Comparison of ENCODE assay signal across 16 cellular contexts in the genomic region with DNA sequence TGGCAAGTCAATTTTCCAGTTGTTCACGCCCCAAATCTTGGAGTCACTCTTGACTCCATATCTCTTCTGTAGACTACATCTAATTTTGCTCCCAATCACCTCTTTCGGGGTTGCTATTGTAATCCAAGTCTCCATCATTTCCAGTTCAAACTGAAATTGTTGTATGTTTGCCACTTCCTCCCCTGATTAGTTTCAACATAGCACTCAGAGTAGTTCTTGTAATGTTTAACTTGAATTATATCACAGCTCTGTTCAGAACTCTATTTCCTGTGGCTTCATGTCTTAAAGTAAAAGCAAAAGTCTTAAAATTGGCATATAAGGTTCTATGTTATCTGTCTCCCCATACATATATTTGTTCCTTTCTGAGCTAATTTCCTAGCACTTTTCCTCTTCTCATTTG.
A peak's percentile ranks its signal among the peaks of the same experiment; 100 is the strongest.
DNase-seq lines count a peak whose midpoint lies in the region; ATAC-seq and TF ChIP-seq lines count a peak whose summit lies in the region.
"Had no signal": no experiment of that assay in that cellular context is flagged by ENCODE, and none has a peak within 500 bp of the region (broad histone marks: within the 10 kb centered on the region; RNA-seq: fewer than 3 reads in every experiment).

No MANE protein-coding gene starts in this region.

- peak; percentile 74 for ATAC-seq in GM18505 (IDR thresholded peaks at IDR 0.05; ENCODE audit: unreplicated experiment)
- peak; percentile 82 for ATAC-seq in GM19397 (IDR thresholded peaks at IDR 0.05; ENCODE audit: unreplicated experiment)
- ATAC-seq in HG02798 (IDR thresholded peaks at IDR 0.05; ENCODE audit: poor library complexity, unreplicated experiment) = peak; percentile 62
- ATAC-seq in HG03521 (IDR thresholded peaks at IDR 0.05; ENCODE audit: unreplicated experiment) = peak; percentile 64
- ATAC-seq in naive thymus-derived CD8-positive, alpha-beta T cell = no peak
- ATAC-seq: activated CD8-positive, alpha-beta T cell treated with anti-CD3 and anti-CD28 coated beads for 36 hours had no signal

- H3K27ac Mint-ChIP-seq in naive thymus-derived CD8-positive, alpha-beta T cell = no peak overlapping the region
- H3K27ac Mint-ChIP-seq: activated CD8-positive, alpha-beta T cell treated with anti-CD3 and anti-CD28 coated beads for 36 hours had no signal

- peaks cover 0 to 3% (median 0%) of the 10 kb centered on the region in 5 donors for H3K27me3 Mint-ChIP-seq in naive thymus-derived CD8-positive, alpha-beta T cell
- H3K27me3 Mint-ChIP-seq: activated CD8-positive, alpha-beta T cell treated with anti-CD3 and anti-CD28 coated beads for 36 hours had no signal

- no peak overlapping the region for H3K4me3 Mint-ChIP-seq in naive thymus-derived CD8-positive, alpha-beta T cell
- H3K4me3 Mint-ChIP-seq: activated CD8-positive, alpha-beta T cell treated with anti-CD3 and anti-CD28 coated beads for 36 hours; neural crest cell had no signal

- TF ChIP-seq POLR2A in GM18505 (IDR thresholded peaks at IDR 0.05; ENCODE audit: borderline replicate concordance, extremely low read depth, insufficient read depth, insufficient read length) = no peak

- no peaks in the 10 kb centered on the region for H3K36me3 Mint-ChIP-seq in naive thymus-derived CD8-positive, alpha-beta T cell

- no peak for DNase-seq in amygdala (lab: John Stamatoyannopoulos, UW)
- no peak for DNase-seq in naive thymus-derived CD8-positive, alpha-beta T cell
- no peak for DNase-seq in middle frontal gyrus (ENCODE audit: extremely low spot score, low spot score)
- DNase-seq in AG08395 (ENCODE audit: low spot score) = no peak
- DNase-seq: activated CD8-positive, alpha-beta T cell treated with anti-CD3 and anti-CD28 coated beads for 36 hours; activated gamma-delta T cell; NCI-H1417 treated with DMSO at 0.1 percent for 48 hours; NCI-H510A; sigmoid colon; stomach; T1000 had no signal

- POLR2A ChIA-PET in naive thymus-derived CD8-positive, alpha-beta T cell (lab: Charles Lee) = no interaction called here

- peaks cover 0 to 2% (median 0%) of the 10 kb centered on the region in 9 donors for H3K9me3 Mint-ChIP-seq in naive thymus-derived CD8-positive, alpha-beta T cell
- H3K9me3 Mint-ChIP-seq: activated CD8-positive, alpha-beta T cell treated with anti-CD3 and anti-CD28 coated beads for 36 hours had no signal

- peaks cover 0 to 9% (median 3%) of the 10 kb centered on the region in 4 donors for H3K4me1 Mint-ChIP-seq in naive thymus-derived CD8-positive, alpha-beta T cell

Comparison
In these comparisons a context has a peak if more than half of its experiments do, and no peak if none do; other contexts are left out.
1. ATAC-seq: peak in GM18505 (single experiment), GM19397 (single experiment), HG02798 (single experiment) and HG03521 (single experiment); none in naive thymus-derived CD8-positive, alpha-beta T cell (0 of 2).